8 cellular contexts compared by ENCODE assay signal in genomic region chr4:113762851-113763172, GRCh38. TPM values are rescaled to one million over a fixed set of nuclear protein-coding genes. Genes with fewer than 3 reads are reported as not detected.
DNase-seq lines count a peak whose midpoint lies in the region; ATAC-seq and TF ChIP-seq lines count a peak whose summit lies in the region.

No MANE protein-coding gene starts in this region.

- H2BK5ac ChIP-seq in H9 (ENCODE audit: insufficient read length, low read length) = no peak overlapping the region

- H3K4me1 Mint-ChIP-seq in H9 = peaks cover 20 to 22% of the 10 kb centered on the region in 2 experiments
- peaks cover 32% of the 10 kb centered on the region for H3K4me1 Mint-ChIP-seq in activated B cell treated with CpG ODN at 0.5 μM for 24 hours

- intact Hi-C loops in activated B cell treated with CpG ODN at 0.5 μM for 24 hours (cut with micrococcal nuclease) = loop anchor here (1.0 to 5.0 kb wide), 12 partner anchors 74 to 1531 kb away; partner anchors contain the start of genes AP1AR, LARP7, TIFA and ZGRF1
- intact Hi-C loops in right cardiac atrium (cut with DNase I) = loop anchor here in 3 of 4 donors (5.0 to 10.0 kb wide), 4 partner anchors 208 to 368 kb away; no protein-coding TSS in a partner anchor

- H3K36me3 ChIP-seq in smooth muscle cell (ENCODE audit: low read depth) = no peaks in the 10 kb centered on the region

- H3K4me1 ChIP-seq in H9 (ENCODE audit: insufficient read depth, low read length) (no peaks in the 10 kb centered on the region; the same call in 1 of the 2 replicates), right cardiac atrium (ENCODE audit: control insufficient read depth, insufficient read depth, low read length) (no peaks in the 10 kb centered on the region), smooth muscle cell (ENCODE audit: low read depth) (peaks cover 26% of the 10 kb centered on the region)

- no peak overlapping the region for H3K56ac ChIP-seq in H9 (ENCODE audit: insufficient read length, low read depth, low read length)

- H2BK20ac ChIP-seq in H9 (ENCODE audit: low read depth, low read length, poor library complexity, severe bottlenecking) = no peak overlapping the region

- H3K4me2 ChIP-seq in H9 (ENCODE audit: insufficient read depth, insufficient read length, low read length) = peak overlapping the region; percentile 95
- peak overlapping the region; percentile 85 for H3K4me2 ChIP-seq in smooth muscle cell

- peak overlapping the region; percentile 98 to 99 (median 99) for H3K27ac Mint-ChIP-seq in H9
- H3K27ac Mint-ChIP-seq in activated B cell treated with CpG ODN at 0.5 μM for 24 hours = peak overlapping the region; percentile 100

- H3F3A ChIP-seq in smooth muscle cell (ENCODE audit: low read depth) = peaks cover 13% of the 10 kb centered on the region

- no peak for TF ChIP-seq CTCF in H9 (conservative IDR thresholded peaks at IDR 0.05)
- no peak for TF ChIP-seq CTCF in activated B cell treated with CpG ODN at 0.5 μM for 24 hours (IDR thresholded peaks at IDR 0.05)
- TF ChIP-seq CTCF in smooth muscle cell (IDR thresholded peaks at IDR 0.05; ENCODE audit: borderline replicate concordance, insufficient read depth, poor library complexity, severe bottlenecking) = no peak

- H4K91ac ChIP-seq in H9 (ENCODE audit: insufficient read length, low read depth, low read length) = no peak overlapping the region

- H2AFZ ChIP-seq in H9 (ENCODE audit: low read length) (no peak overlapping the region), smooth muscle cell (ENCODE audit: low read depth) (peak overlapping the region; percentile 76)

- no peak overlapping the region for H3T11ph ChIP-seq in H9 (ENCODE audit: low read length)

- no peaks in the 10 kb centered on the region; a peak in 2 of 5 replicates for H3K9me3 Mint-ChIP-seq in H9
- no peaks in the 10 kb centered on the region for H3K9me3 Mint-ChIP-seq in activated B cell treated with CpG ODN at 0.5 μM for 24 hours

- peaks cover 8% of the 10 kb centered on the region; the same call in 1 of the 2 replicates for H3K27me3 ChIP-seq in H9 (ENCODE audit: insufficient read depth, low read length)
- H3K27me3 ChIP-seq in right cardiac atrium (ENCODE audit: control insufficient read depth, insufficient read depth) = no peaks in the 10 kb centered on the region
- no peaks in the 10 kb centered on the region for H3K27me3 ChIP-seq in smooth muscle cell (ENCODE audit: low read depth)

- CTCF ChIA-PET in activated B cell treated with CpG ODN at 0.5 μM for 24 hours (lab: Charles Lee) = interaction anchor here (0.6 to 1.8 kb wide), 3 partner anchors 127 to 368 kb away, joined by 3 to 7 read pairs (median 3); no protein-coding TSS in a partner anchor

- H3K9me3 ChIP-seq in H9 (ENCODE audit: control insufficient read depth, low read depth, low read length) = no peaks in the 10 kb centered on the region
- H3K9me3 ChIP-seq in right cardiac atrium (ENCODE audit: control insufficient read depth, low read length) = no peaks in the 10 kb centered on the region
- no peaks in the 10 kb centered on the region for H3K9me3 ChIP-seq in smooth muscle cell (replicated peaks; ENCODE audit: low read depth)

- H3K23ac ChIP-seq in H9 (ENCODE audit: insufficient read length, low read depth, low read length) = no peak overlapping the region

- no peaks in the 10 kb centered on the region for H4K20me1 ChIP-seq in H9 (ENCODE audit: control insufficient read depth, insufficient read depth, insufficient read length)
- no peaks in the 10 kb centered on the region for H4K20me1 ChIP-seq in smooth muscle cell (ENCODE audit: low read depth)

- H3K4me3 ChIP-seq in right cardiac atrium (ENCODE audit: low read length) (peak overlapping the region; percentile 63), smooth muscle cell (peak overlapping the region; percentile 91)

- peak overlapping the region; percentile 92 to 96 for H3K4me3 Mint-ChIP-seq in H9
- peak overlapping the region; percentile 99 for H3K4me3 Mint-ChIP-seq in activated B cell treated with CpG ODN at 0.5 μM for 24 hours

- ATAC-seq in activated B cell treated with CpG ODN at 0.5 μM for 24 hours (ENCODE audit: low read depth) = no peak
- no peak for ATAC-seq in right cardiac atrium
- no peak for ATAC-seq in GM18520 (IDR thresholded peaks at IDR 0.05; ENCODE audit: unreplicated experiment)
- ATAC-seq in HG03469 (IDR thresholded peaks at IDR 0.05; ENCODE audit: unreplicated experiment) = no peak

- H2BK12ac ChIP-seq in H9 (ENCODE audit: insufficient read length, low read depth, low read length) = no peak overlapping the region

- H3K36me3 Mint-ChIP-seq in H9 (ENCODE audit: insufficient read depth in 1 of 3, low read depth in 3 of 3) (no peaks in the 10 kb centered on the region), activated B cell treated with CpG ODN at 0.5 μM for 24 hours (ENCODE audit: low read depth) (peaks cover 35% of the 10 kb centered on the region)

- no peak for DNase-seq in H9
- no peak for DNase-seq in activated B cell treated with CpG ODN at 0.5 μM for 24 hours
- DNase-seq in right cardiac atrium = no peak
- DNase-seq in smooth muscle cell (lab: John Stamatoyannopoulos, UW; ENCODE audit: unreplicated experiment) = no peak
- no peak for DNase-seq in T-helper 9 cell
- no peak for DNase-seq in NCI-H2107 treated with DMSO at 0.1 percent for 48 hours (lab: John Stamatoyannopoulos, UW; ENCODE audit: unreplicated experiment)

- H2BK120ac ChIP-seq in H9 (ENCODE audit: low read depth, low read length, poor library complexity, severe bottlenecking) = no peak overlapping the region

- H3K9ac ChIP-seq in H9 (ENCODE audit: extremely low read depth, insufficient read length, low read length) = peak overlapping the region; percentile 66
- H3K9ac ChIP-seq in smooth muscle cell (ENCODE audit: low read depth) = peak overlapping the region; percentile 84

- no peak overlapping the region for H3K4ac ChIP-seq in H9 (ENCODE audit: low read depth, low read length)

- H3K79me2 ChIP-seq in H9 (ENCODE audit: insufficient read depth, low read length) = no peaks in the 10 kb centered on the region
- H3K79me2 ChIP-seq in smooth muscle cell (ENCODE audit: low read depth) = peaks cover 29% of the 10 kb centered on the region

- no peaks in the 10 kb centered on the region for H3K79me1 ChIP-seq in H9 (ENCODE audit: insufficient read depth, low read depth, low read length, poor library complexity, severe bottlenecking)

- H4K8ac ChIP-seq in H9 (replicated peaks; ENCODE audit: insufficient read length, low read depth, low read length) = no peak overlapping the region

- H2BK15ac ChIP-seq in H9 (ENCODE audit: low read depth, low read length) = no peak overlapping the region

- POLR2A ChIA-PET in activated B cell treated with CpG ODN at 0.5 μM for 24 hours (lab: Charles Lee) = interaction anchor here (0.6 to 3.6 kb wide), 12 partner anchors 13 to 309 kb away, joined by 3 to 86 read pairs (median 4); no protein-coding TSS in a partner anchor

- peaks cover 15% of the 10 kb centered on the region for H3K27me3 Mint-ChIP-seq in H9 (ENCODE audit: low read depth)
- no peaks in the 10 kb centered on the region for H3K27me3 Mint-ChIP-seq in activated B cell treated with CpG ODN at 0.5 μM for 24 hours

- H4K5ac ChIP-seq in H9 (ENCODE audit: insufficient read length, low read depth, low read length) = no peak overlapping the region

- peaks cover 25% of the 10 kb centered on the region for H3K23me2 ChIP-seq in H9 (ENCODE audit: insufficient read length, low read depth, low read length, poor library complexity, severe bottlenecking)

- no CpG with 5 or more reads among the region's 8 CpGs for WGBS in H9 (ENCODE audit: extremely low coverage, insufficient read length, low lambda C conversion rate)
- WGBS in right cardiac atrium = under 1% methylated on average over 8 of the region's 8 CpGs
- WGBS in smooth muscle cell (ENCODE audit: low lambda C conversion rate) = 3% methylated on average over 8 of the region's 8 CpGs

- no peak overlapping the region for H2AK5ac ChIP-seq in H9 (ENCODE audit: insufficient read length, low read length)

- H3K27ac ChIP-seq in H9 (ENCODE audit: insufficient read length, low read depth, low read length) (peak overlapping the region; percentile 93), right cardiac atrium (ENCODE audit: low read length) (peak overlapping the region; percentile 80), smooth muscle cell (ENCODE audit: low read depth) (peak overlapping the region; percentile 97)

- peak overlapping the region; percentile 4; the same call in 1 of the 2 replicates for H3K14ac ChIP-seq in H9 (ENCODE audit: insufficient read depth, low read length)

- peak overlapping the region; percentile 39 for H3K18ac ChIP-seq in H9 (ENCODE audit: insufficient read length, low read depth, low read length)

RNA-seq across cellular contexts. Expression of gene CAMK2D, which starts 1.3 kb away (rescaled TPM):
- total RNA-seq in H9 (2021) (8.3 and 9.0 TPM in 2 replicates), activated B cell treated with CpG ODN at 0.5 μM for 24 hours (62.7 and 72.9 TPM in 2 replicates), right cardiac atrium (100 to 1,000 TPM; 150 to 177 (median 152) TPM), smooth muscle cell (36.0 and 45.3 TPM in 2 replicates)
- polyA plus RNA-seq in right cardiac atrium (77.2 TPM), smooth muscle cell (14.2 and 17.2 TPM in 2 replicates)
